24 cellular contexts compared by ENCODE assay signal in genomic region chr16:88061346-88062110, GRCh38.
DNase-seq lines count a peak whose midpoint lies in the region; ATAC-seq and TF ChIP-seq lines count a peak whose summit lies in the region.
"Had no signal": no experiment of that assay in that cellular context is flagged by ENCODE, and none has a peak within 500 bp of the region (broad histone marks: within the 10 kb centered on the region; RNA-seq: fewer than 3 reads in every experiment).

No MANE protein-coding gene starts in this region.

- H3K79me2 ChIP-seq in fibroblast of lung (ENCODE audit: control insufficient read depth, insufficient read depth, low read length): no peaks in the 10 kb centered on the region

- H3K27me3 Mint-ChIP-seq in nephron progenitor cell (ENCODE audit: low read depth, poor library complexity) (no peaks in the 10 kb centered on the region), natural killer cell (ENCODE audit: low read depth in 2 of 2) (no peaks in the 10 kb centered on the region)
- no peaks in the 10 kb centered on the region for H3K27me3 Mint-ChIP-seq in activated naive CD4-positive, alpha-beta T cell treated with anti-CD3 and anti-CD28 coated beads, Interleukin-2, amount 10 ng/mL, durations not matched to agents 7 days and 5 days
- H3K27me3 Mint-ChIP-seq in naive thymus-derived CD8-positive, alpha-beta T cell: no peaks in the 10 kb centered on the region
- H3K27me3 Mint-ChIP-seq: activated CD4-positive, alpha-beta memory T cell treated with anti-CD3 and anti-CD28 coated beads for 36 hours had no signal

- no peak overlapping the region for H3K4me3 ChIP-seq in right atrium auricular region
- H3K4me3 ChIP-seq in fibroblast of lung (replicated peaks in 1 of 4; ENCODE audit: control extremely low read depth in 1 of 4, insufficient read depth in 1 of 4, low read depth in 3 of 4, low read length in 4 of 4): no peak overlapping the region
- H3K4me3 ChIP-seq: left ventricle myocardium inferior, SK-N-MC, testis had no signal

- H3K27ac Mint-ChIP-seq in nephron progenitor cell (peak overlapping the region; percentile 72), natural killer cell (no peak overlapping the region)
- H3K27ac Mint-ChIP-seq in activated naive CD4-positive, alpha-beta T cell treated with anti-CD3 and anti-CD28 coated beads, Interleukin-2, amount 10 ng/mL, durations not matched to agents 7 days and 5 days: no peak overlapping the region
- H3K27ac Mint-ChIP-seq in naive thymus-derived CD8-positive, alpha-beta T cell: no peak overlapping the region
- H3K27ac Mint-ChIP-seq: activated CD4-positive, alpha-beta memory T cell treated with anti-CD3 and anti-CD28 coated beads for 36 hours; activated T-helper 1 cell treated with anti-CD3 and anti-CD28 coated beads, Interleukin-12 subunit alpha, Interleukin-12 subunit beta, Interleukin-2, Interleukin-4 antibody, amounts not matched to agents 30 ng/mL and 10 ng/mL and 1 ng/mL, durations not matched to agents 14 hours and 24 hours and 36 hours; T-helper 1 cell treated with Interleukin-12 subunit alpha and Interleukin-12 subunit beta and Interleukin-4 antibody, amounts not matched to agents 30 μg/mL and 1 μg/mL, for 36 hours had no signal

- DNase-seq in right atrium auricular region (ENCODE audit: low spot score) (no peak), Right ventricle myocardium inferior (ENCODE audit: missing footprints) (no peak), fibroblast of lung (ENCODE audit: low read depth in 2 of 2) (peak in 1 of 2 donors; percentile 17), nephron progenitor cell (no peak), natural killer cell (no peak)
- DNase-seq in activated naive CD4-positive, alpha-beta T cell treated with anti-CD3 and anti-CD28 coated beads, Interleukin-2, amount 10 ng/mL, durations not matched to agents 7 days and 5 days: no peak
- no peak for DNase-seq in naive thymus-derived CD8-positive, alpha-beta T cell
- DNase-seq: activated CD4-positive, alpha-beta memory T cell treated with anti-CD3 and anti-CD28 coated beads for 36 hours; activated CD4-positive, alpha-beta T cell treated with anti-CD3 and anti-CD28 coated beads for 1 hour; activated naive CD4-positive, alpha-beta T cell treated with Interleukin-2 at 50 U/mL for 16 hours; amygdala; Karpas-422; mesendoderm; NCI-H1417 treated with DMSO at 0.1 percent for 48 hours; NCI-H2081; NCI-H526; stimulated activated CD4-positive, alpha-beta T cell treated with anti-CD3 and anti-CD28 coated beads, Interleukin-2, amount 100 ng/mL, for 24 hours; stimulated activated naive CD8-positive, alpha-beta T cell treated with anti-CD3 and anti-CD28 coated beads, Interleukin-15, Interleukin-2, amounts not matched to agents 100 U/mL and 50 U/mL, for 24 hours; testis had no signal

- TF ChIP-seq CTCF in right atrium auricular region (IDR thresholded peaks at IDR 0.05): no peak
- no peak for TF ChIP-seq CTCF in fibroblast of lung (conservative IDR thresholded peaks at IDR 0.05 in 1 of 2, IDR thresholded peaks at IDR 0.05 in 1 of 2; ENCODE audit: low read depth in 1 of 2, low read length in 2 of 2)
- no peak for TF ChIP-seq CTCF in nephron progenitor cell (IDR thresholded peaks at IDR 0.05)
- no peak for TF ChIP-seq CTCF in natural killer cell (IDR thresholded peaks at IDR 0.05)

- no peak overlapping the region for H3K4me3 Mint-ChIP-seq in nephron progenitor cell
- no peak overlapping the region for H3K4me3 Mint-ChIP-seq in activated naive CD4-positive, alpha-beta T cell treated with anti-CD3 and anti-CD28 coated beads, Interleukin-2, amount 10 ng/mL, durations not matched to agents 7 days and 5 days
- H3K4me3 Mint-ChIP-seq in naive thymus-derived CD8-positive, alpha-beta T cell: no peak overlapping the region
- H3K4me3 Mint-ChIP-seq in natural killer cell: no peak overlapping the region
- H3K4me3 Mint-ChIP-seq: activated CD4-positive, alpha-beta memory T cell treated with anti-CD3 and anti-CD28 coated beads for 36 hours; activated T-helper 1 cell treated with anti-CD3 and anti-CD28 coated beads, Interleukin-12 subunit alpha, Interleukin-12 subunit beta, Interleukin-2, Interleukin-4 antibody, amounts not matched to agents 30 ng/mL and 10 ng/mL and 1 ng/mL, durations not matched to agents 14 hours and 24 hours and 36 hours; T-helper 1 cell treated with Interleukin-12 subunit alpha and Interleukin-12 subunit beta and Interleukin-4 antibody, amounts not matched to agents 30 μg/mL and 1 μg/mL, for 36 hours had no signal

- no peaks in the 10 kb centered on the region for H3K9me3 ChIP-seq in right atrium auricular region
- no peaks in the 10 kb centered on the region for H3K9me3 ChIP-seq in fibroblast of lung (ENCODE audit: control insufficient read depth, insufficient read depth, low read depth, low read length)
- H3K9me3 ChIP-seq: left ventricle myocardium inferior, testis had no signal

- peaks cover 6% of the 10 kb centered on the region for H3K36me3 Mint-ChIP-seq in nephron progenitor cell (ENCODE audit: low read depth)
- peaks cover 2% of the 10 kb centered on the region for H3K36me3 Mint-ChIP-seq in activated naive CD4-positive, alpha-beta T cell treated with anti-CD3 and anti-CD28 coated beads, Interleukin-2, amount 10 ng/mL, durations not matched to agents 7 days and 5 days
- peaks cover 0 to 61% (median 6%) of the 10 kb centered on the region in 3 donors for H3K36me3 Mint-ChIP-seq in naive thymus-derived CD8-positive, alpha-beta T cell
- H3K36me3 Mint-ChIP-seq in natural killer cell: no peaks in the 10 kb centered on the region

- no peaks in the 10 kb centered on the region for H4K20me1 ChIP-seq in fibroblast of lung (ENCODE audit: control insufficient read depth, extremely low read depth, insufficient read depth, low read length)

- no peaks in the 10 kb centered on the region for H3K27me3 ChIP-seq in right atrium auricular region
- no peaks in the 10 kb centered on the region for H3K27me3 ChIP-seq in fibroblast of lung (ENCODE audit: control insufficient read depth, insufficient read depth, low read length)
- H3K27me3 ChIP-seq: testis had no signal

- intact Hi-C loops in Right ventricle myocardium inferior (cut with DNase I): no loop called here
- intact Hi-C loops in natural killer cell (cut with micrococcal nuclease): no loop called here

- CTCF ChIA-PET in activated naive CD4-positive, alpha-beta T cell treated with anti-CD3 and anti-CD28 coated beads, Interleukin-2, amount 10 ng/mL, durations not matched to agents 7 days and 5 days (lab: Charles Lee): no interaction called here

- no peak overlapping the region for H2AFZ ChIP-seq in fibroblast of lung (ENCODE audit: low read length)

- H3K4me2 ChIP-seq in fibroblast of lung (ENCODE audit: extremely low read depth, insufficient read depth, low read length): no peak overlapping the region

- no peak overlapping the region for H3K9ac ChIP-seq in fibroblast of lung (ENCODE audit: insufficient read depth, low read length)

- POLR2A ChIA-PET in naive thymus-derived CD8-positive, alpha-beta T cell (lab: Charles Lee): no interaction called here

- peaks cover 12% of the 10 kb centered on the region for H3K36me3 ChIP-seq in right atrium auricular region
- peaks cover 3% of the 10 kb centered on the region for H3K36me3 ChIP-seq in fibroblast of lung (ENCODE audit: control insufficient read depth, insufficient read depth, low read length)

- peaks cover 0 to 24% of the 10 kb centered on the region in 2 donors for H3K4me1 ChIP-seq in right atrium auricular region
- peaks cover 28% of the 10 kb centered on the region for H3K4me1 ChIP-seq in fibroblast of lung (ENCODE audit: control insufficient read depth, extremely low read depth, insufficient read depth, low read length)

- ATAC-seq in Right ventricle myocardium inferior: no peak
- ATAC-seq in naive thymus-derived CD8-positive, alpha-beta T cell: no peak
- ATAC-seq in natural killer cell: no peak
- ATAC-seq in HG03196 (IDR thresholded peaks at IDR 0.05; ENCODE audit: unreplicated experiment): no peak
- ATAC-seq: stimulated activated naive CD8-positive, alpha-beta T cell treated with anti-CD3 and anti-CD28 coated beads, Interleukin-15, Interleukin-2, amounts not matched to agents 100 U/mL and 50 U/mL, for 24 hours had no signal

- H3K9me3 Mint-ChIP-seq in nephron progenitor cell (no peaks in the 10 kb centered on the region), natural killer cell (no peaks in the 10 kb centered on the region)
- no peaks in the 10 kb centered on the region for H3K9me3 Mint-ChIP-seq in activated naive CD4-positive, alpha-beta T cell treated with anti-CD3 and anti-CD28 coated beads, Interleukin-2, amount 10 ng/mL, durations not matched to agents 7 days and 5 days
- H3K9me3 Mint-ChIP-seq in naive thymus-derived CD8-positive, alpha-beta T cell: no peaks in the 10 kb centered on the region
- H3K9me3 Mint-ChIP-seq: activated CD4-positive, alpha-beta memory T cell treated with anti-CD3 and anti-CD28 coated beads for 36 hours; activated T-helper 1 cell treated with anti-CD3 and anti-CD28 coated beads, Interleukin-12 subunit alpha, Interleukin-12 subunit beta, Interleukin-2, Interleukin-4 antibody, amounts not matched to agents 30 ng/mL and 10 ng/mL and 1 ng/mL, durations not matched to agents 14 hours and 24 hours and 36 hours; T-helper 1 cell treated with Interleukin-12 subunit alpha and Interleukin-12 subunit beta and Interleukin-4 antibody, amounts not matched to agents 30 μg/mL and 1 μg/mL, for 36 hours had no signal

- H3K4me1 Mint-ChIP-seq in nephron progenitor cell (peaks cover 24% of the 10 kb centered on the region), natural killer cell (peaks cover 0 to 4% of the 10 kb centered on the region in 2 donors)
- H3K4me1 Mint-ChIP-seq in activated naive CD4-positive, alpha-beta T cell treated with anti-CD3 and anti-CD28 coated beads, Interleukin-2, amount 10 ng/mL, durations not matched to agents 7 days and 5 days: no peaks in the 10 kb centered on the region
- peaks cover 0 to 2% (median 0%) of the 10 kb centered on the region in 4 donors for H3K4me1 Mint-ChIP-seq in naive thymus-derived CD8-positive, alpha-beta T cell

- H3K27ac ChIP-seq in right atrium auricular region (peak overlapping the region; percentile 72 to 73), fibroblast of lung (ENCODE audit: insufficient read depth, low read length) (peak overlapping the region; percentile 76)
- H3K27ac ChIP-seq: SK-N-MC, testis had no signal
